ENCODE assay signal across 1 cellular context in genomic region chr6:26026833-26027490, GRCh38.
TF ChIP-seq lines count a peak whose summit lies in the region.

No MANE protein-coding gene starts in this region.

TF ChIP-seq in GM12878, 131 proteins besides CTCF, POLR2A, EP300 and RAD21 (continued from another document and continues in another):
- TF ChIP-seq TCF7 (IDR thresholded peaks at IDR 0.05; ENCODE audit: borderline replicate concordance) (peak; percentile 75; the same call in 1 of the 2 replicates), SP1 (IDR thresholded peaks at IDR 0.05; ENCODE audit: low read depth, low read length) (peak; percentile 60), POU2F2 (IDR thresholded peaks at IDR 0.05; ENCODE audit: borderline replicate concordance, low read depth, low read length) (peak; percentile 97; the same call in 2 of the 3 replicates), HSF1 (IDR thresholded peaks at IDR 0.05; ENCODE audit: low read depth, low read length) (no peak), SMAD1 (IDR thresholded peaks at IDR 0.05; ENCODE audit: low read depth, partially characterized antibody) (peak; percentile 99), ZBTB40 (IDR thresholded peaks at IDR 0.05; ENCODE audit: borderline replicate concordance) (peak; percentile 89), SMC3 (IDR thresholded peaks at IDR 0.05; ENCODE audit: borderline replicate concordance, low read length) (no peak), ZNF592 (IDR thresholded peaks at IDR 0.05) (no peak), EGR1 (IDR thresholded peaks at IDR 0.05; ENCODE audit: borderline replicate concordance in 1 of 2, low read depth in 2 of 2, low read length in 2 of 2) (peak; percentile 23 to 56; a peak in 2 of 3 replicates), ZNF687 (IDR thresholded peaks at IDR 0.05) (peak; percentile 95), NR2C2 (IDR thresholded peaks at IDR 0.05; ENCODE audit: borderline replicate concordance, control insufficient read depth, insufficient read length, low read depth) (no peak), SMAD5 (IDR thresholded peaks at IDR 0.05; ENCODE audit: low read depth) (peak; percentile 99), SMARCA5 (IDR thresholded peaks at IDR 0.05) (peak; percentile 81; the same call in 1 of the 2 replicates), HDAC6 (IDR thresholded peaks at IDR 0.05; ENCODE audit: unreplicated experiment) (peak; percentile 93), ZNF207 (IDR thresholded peaks at IDR 0.05; ENCODE audit: borderline replicate concordance) (peak; percentile 52; the same call in 1 of the 2 replicates), YY1 (IDR thresholded peaks at IDR 0.05; ENCODE audit: low read depth, low read length) (peak; percentile 78), FOXK2 (IDR thresholded peaks at IDR 0.05) (peak; percentile 87), PAX8 (IDR thresholded peaks at IDR 0.05) (no peak), USF1 (IDR thresholded peaks at IDR 0.05; ENCODE audit: borderline replicate concordance, extremely low read length, insufficient read depth, low read depth, low read length) (peak; percentile 12), RAD51 (IDR thresholded peaks at IDR 0.05) (peak; percentile 48; the same call in 1 of the 2 replicates), CEBPZ (IDR thresholded peaks at IDR 0.05; ENCODE audit: low read depth, low read length) (no peak), ZZZ3 (IDR thresholded peaks at IDR 0.05; ENCODE audit: control insufficient read depth, insufficient read length, low read depth) (no peak), MYC (IDR thresholded peaks at IDR 0.05; ENCODE audit: insufficient read depth, insufficient read length, insufficient replicate concordance, low read length, severe bottlenecking) (no peak), KLF5 (IDR thresholded peaks at IDR 0.05; ENCODE audit: partially characterized antibody) (peak; percentile 81), ATF3 (IDR thresholded peaks at IDR 0.05; ENCODE audit: borderline replicate concordance, extremely low read depth, low read depth, low read length) (no peak), NFXL1 (IDR thresholded peaks at IDR 0.05; ENCODE audit: borderline replicate concordance) (peak; percentile 95), TBL1XR1 (IDR thresholded peaks at IDR 0.05; ENCODE audit: low read depth, low read length) (peak; percentile 84; the same call in 1 of the 2 replicates), HDAC2 (IDR thresholded peaks at IDR 0.05) (no peak; the same call in 1 of the 2 replicates), PML (IDR thresholded peaks at IDR 0.05; ENCODE audit: low read length) (peak; percentile 99), BHLHE40 (IDR thresholded peaks at IDR 0.05; ENCODE audit: borderline replicate concordance in 1 of 2, low read depth in 2 of 2, low read length in 1 of 2) (peak; percentile 73 to 89), PBX3 (IDR thresholded peaks at IDR 0.05; ENCODE audit: insufficient replicate concordance, low read depth, low read length) (peak; percentile 59), E2F4 (IDR thresholded peaks at IDR 0.05; ENCODE audit: low read depth, low read length) (no peak), EED (IDR thresholded peaks at IDR 0.05; ENCODE audit: low read depth) (peak; percentile 90), MEF2B (IDR thresholded peaks at IDR 0.05; ENCODE audit: partially characterized antibody, poor library complexity, severe bottlenecking) (no peak), NR2C1 (IDR thresholded peaks at IDR 0.05) (no peak)
